In the genomic region with DNA sequence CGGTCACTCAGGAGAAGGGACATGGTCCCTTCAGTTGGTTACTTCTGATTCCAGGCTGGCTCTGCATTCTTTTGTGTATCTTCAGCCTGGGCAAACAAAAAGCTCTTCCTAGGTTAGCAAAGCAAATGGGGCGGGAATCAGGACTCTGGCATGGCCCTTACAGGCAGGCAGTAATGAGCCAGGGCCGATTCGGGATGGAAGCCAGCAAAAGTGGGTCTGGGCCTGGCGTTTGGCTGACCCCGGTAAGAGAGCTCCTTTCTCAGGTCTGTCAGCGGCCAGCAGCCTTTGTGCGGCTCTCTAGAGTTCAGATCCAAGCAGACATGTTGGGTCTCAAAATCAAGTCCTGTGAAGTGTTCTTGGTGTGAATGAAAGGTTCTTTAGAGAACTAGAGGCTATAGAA, we compare ENCODE assay signal across 1 cellular context.
TF ChIP-seq lines count a peak whose summit lies in the region.

No MANE protein-coding gene starts in this region.

TF ChIP-seq in GM23338, 12 proteins besides CTCF, POLR2A, EP300 and RAD21 (continued from another document):
- TF ChIP-seq ZNF462 (CRISPR knock-in tag; IDR thresholded peaks at IDR 0.05) (no peak), EZH2 (IDR thresholded peaks at IDR 0.05; ENCODE audit: low read depth, unreplicated experiment) (no peak), CREB1 (CRISPR knock-in tag; IDR thresholded peaks at IDR 0.05; ENCODE audit: low read depth) (no peak), ZNF331 (CRISPR knock-in tag; IDR thresholded peaks at IDR 0.05; ENCODE audit: low read depth) (no peak), NANOG (IDR thresholded peaks at IDR 0.05; ENCODE audit: borderline replicate concordance) (no peak), EZH2phosphoT487 (IDR thresholded peaks at IDR 0.05; ENCODE audit: unreplicated experiment) (no peak), ZNF114 (CRISPR knock-in tag; IDR thresholded peaks at IDR 0.05) (no peak), JUNB (IDR thresholded peaks at IDR 0.05; ENCODE audit: unreplicated experiment) (no peak), STAT1 (IDR thresholded peaks at IDR 0.05; ENCODE audit: unreplicated experiment) (no peak)
- TF ChIP-seq, protein P1, sequence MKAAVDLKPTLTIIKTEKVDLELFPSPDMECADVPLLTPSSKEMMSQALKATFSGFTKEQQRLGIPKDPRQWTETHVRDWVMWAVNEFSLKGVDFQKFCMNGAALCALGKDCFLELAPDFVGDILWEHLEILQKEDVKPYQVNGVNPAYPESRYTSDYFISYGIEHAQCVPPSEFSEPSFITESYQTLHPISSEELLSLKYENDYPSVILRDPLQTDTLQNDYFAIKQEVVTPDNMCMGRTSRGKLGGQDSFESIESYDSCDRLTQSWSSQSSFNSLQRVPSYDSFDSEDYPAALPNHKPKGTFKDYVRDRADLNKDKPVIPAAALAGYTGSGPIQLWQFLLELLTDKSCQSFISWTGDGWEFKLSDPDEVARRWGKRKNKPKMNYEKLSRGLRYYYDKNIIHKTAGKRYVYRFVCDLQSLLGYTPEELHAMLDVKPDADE (IDR thresholded peaks at IDR 0.05), result no peak
TF ChIP-seq in GM23338: peak in this region for 0.
